14 cellular contexts compared by ENCODE assay signal in genomic region chr20:62772994-62773858, GRCh38. TPM values are rescaled to one million over a fixed set of nuclear protein-coding genes. Genes with fewer than 3 reads are reported as not detected.
DNase-seq lines count a peak whose midpoint lies in the region; ATAC-seq and TF ChIP-seq lines count a peak whose summit lies in the region.
"Had no signal": no experiment of that assay in that cellular context is flagged by ENCODE, and none has a peak within 500 bp of the region (broad histone marks: within the 10 kb centered on the region; RNA-seq: fewer than 3 reads in every experiment).

No MANE protein-coding gene starts in this region.

- H3K9me3 Mint-ChIP-seq in activated CD8-positive, alpha-beta memory T cell treated with anti-CD3 and anti-CD28 coated beads, Interleukin-2, amount 10 ng/mL, durations not matched to agents 7 days and 5 days (ENCODE audit: low read depth) = no peaks in the 10 kb centered on the region

- H3K27me3 Mint-ChIP-seq in activated CD8-positive, alpha-beta memory T cell treated with anti-CD3 and anti-CD28 coated beads, Interleukin-2, amount 10 ng/mL, durations not matched to agents 7 days and 5 days = no peaks in the 10 kb centered on the region
- H3K27me3 Mint-ChIP-seq in T-helper 17 cell = no peaks in the 10 kb centered on the region

- no peaks in the 10 kb centered on the region for H3K36me3 ChIP-seq in stomach smooth muscle (ENCODE audit: control insufficient read depth in 2 of 2, insufficient read depth in 2 of 2, low read length in 2 of 2)
- H3K36me3 ChIP-seq: transverse colon had no signal

- H3K27ac ChIP-seq in foreskin keratinocyte (no peak overlapping the region), stomach smooth muscle (ENCODE audit: low read length) (peak overlapping the region; percentile 41)
- H3K27ac ChIP-seq: transverse colon had no signal

- H3K9ac ChIP-seq in stomach smooth muscle (ENCODE audit: low read length in 2 of 2) = no peak overlapping the region

- CTCF ChIA-PET in activated CD8-positive, alpha-beta memory T cell treated with anti-CD3 and anti-CD28 coated beads, Interleukin-2, amount 10 ng/mL, durations not matched to agents 7 days and 5 days (lab: Charles Lee) = interaction anchor here (2.0 kb wide), 1 partner anchor 18 kb away, joined by 6 read pairs; no protein-coding TSS in a partner anchor

- no peak for ATAC-seq in activated CD8-positive, alpha-beta memory T cell treated with anti-CD3 and anti-CD28 coated beads, Interleukin-2, amount 10 ng/mL, durations not matched to agents 7 days and 5 days
- peak; percentile 15 for ATAC-seq in T-helper 17 cell
- ATAC-seq in foreskin keratinocyte = peak; percentile 23
- ATAC-seq in HG03045 (IDR thresholded peaks at IDR 0.05; ENCODE audit: unreplicated experiment) = no peak
- ATAC-seq: activated T-cell treated with anti-CD3 and anti-CD28 coated beads, Interleukin-2, amount 50 U/mL, for 72 hours had no signal

- DNase-seq in activated CD8-positive, alpha-beta memory T cell treated with anti-CD3 and anti-CD28 coated beads, Interleukin-2, amount 10 ng/mL, durations not matched to agents 7 days and 5 days = no peak
- DNase-seq in activated CD8-positive, alpha-beta memory T cell treated with anti-CD3 and anti-CD28 coated beads, Interleukin-2, amount 50 U/mL, for 4 hours = no peak
- DNase-seq in T-helper 17 cell (no peak), foreskin keratinocyte (peak; percentile 35 to 52), NCI-H2227 (lab: John Stamatoyannopoulos, UW; ENCODE audit: unreplicated experiment) (no peak)
- no peak for DNase-seq in activated CD4-positive, CD25-positive, alpha-beta regulatory T cell (lab: John Stamatoyannopoulos, UW)
- DNase-seq: activated T-cell treated with anti-CD3 and anti-CD28 coated beads, Interleukin-2, amount 50 U/mL, for 72 hours; cortex of kidney; KBM-7; naive B cell; NK-92 treated with Interleukin-12 subunit alpha and Interleukin-12 subunit beta, amount 100 ng/mL, for 24 hours; transverse colon had no signal

- peak overlapping the region; percentile 17 for H3K27ac Mint-ChIP-seq in activated CD8-positive, alpha-beta memory T cell treated with anti-CD3 and anti-CD28 coated beads, Interleukin-2, amount 10 ng/mL, durations not matched to agents 7 days and 5 days
- peak overlapping the region; percentile 41 for H3K27ac Mint-ChIP-seq in T-helper 17 cell
- H3K27ac Mint-ChIP-seq: activated T-cell treated with anti-CD3 and anti-CD28 coated beads, Interleukin-2, amount 50 U/mL, for 72 hours; naive B cell had no signal

- no peaks in the 10 kb centered on the region for H3K9me3 ChIP-seq in T-helper 17 cell (ENCODE audit: control insufficient read depth, low read length, poor library complexity, severe bottlenecking)
- no peaks in the 10 kb centered on the region for H3K9me3 ChIP-seq in stomach smooth muscle (ENCODE audit: control insufficient read depth in 2 of 2, low read length in 2 of 2)
- H3K9me3 ChIP-seq: transverse colon had no signal

- H3K4me3 Mint-ChIP-seq in activated CD8-positive, alpha-beta memory T cell treated with anti-CD3 and anti-CD28 coated beads, Interleukin-2, amount 10 ng/mL, durations not matched to agents 7 days and 5 days = no peak overlapping the region
- H3K4me3 Mint-ChIP-seq in T-helper 17 cell = no peak overlapping the region
- H3K4me3 Mint-ChIP-seq: activated T-cell treated with anti-CD3 and anti-CD28 coated beads, Interleukin-2, amount 50 U/mL, for 72 hours had no signal

- no peaks in the 10 kb centered on the region for H3K36me3 Mint-ChIP-seq in activated CD8-positive, alpha-beta memory T cell treated with anti-CD3 and anti-CD28 coated beads, Interleukin-2, amount 10 ng/mL, durations not matched to agents 7 days and 5 days
- no peaks in the 10 kb centered on the region for H3K36me3 Mint-ChIP-seq in T-helper 17 cell (ENCODE audit: low read depth)
- H3K36me3 Mint-ChIP-seq: naive B cell had no signal

- H3K4me1 ChIP-seq in foreskin keratinocyte (peaks cover 10% of the 10 kb centered on the region), stomach smooth muscle (ENCODE audit: control insufficient read depth, insufficient read depth, low read length) (peaks cover 27% of the 10 kb centered on the region)

- no peak for TF ChIP-seq CTCF in foreskin keratinocyte (conservative IDR thresholded peaks at IDR 0.05)

- H3K4me1 Mint-ChIP-seq in activated CD8-positive, alpha-beta memory T cell treated with anti-CD3 and anti-CD28 coated beads, Interleukin-2, amount 10 ng/mL, durations not matched to agents 7 days and 5 days = peaks cover 23% of the 10 kb centered on the region
- peaks cover 24% of the 10 kb centered on the region for H3K4me1 Mint-ChIP-seq in T-helper 17 cell

- H3K27me3 ChIP-seq in foreskin keratinocyte (no peaks in the 10 kb centered on the region), stomach smooth muscle (ENCODE audit: control insufficient read depth in 1 of 2, insufficient read depth in 2 of 2, low read length in 2 of 2) (peaks cover 0 to 2% of the 10 kb centered on the region in 2 donors)

- H3K4me3 ChIP-seq in stomach smooth muscle (ENCODE audit: low read length in 2 of 2) = peak overlapping the region in 1 of 2 donors; percentile 8
- H3K4me3 ChIP-seq: transverse colon had no signal

RNA-seq across cellular contexts. Expression of gene MRGBP, which starts 23.0 kb away (rescaled TPM):
- 10 to 100 TPM; 16.9 to 17.4 TPM for total RNA-seq in activated CD8-positive, alpha-beta memory T cell treated with anti-CD3 and anti-CD28 coated beads, Interleukin-2, amount 10 ng/mL, durations not matched to agents 7 days and 5 days
- total RNA-seq in T-helper 17 cell (1 to 10 TPM; 6.5 to 6.8 TPM), foreskin keratinocyte (25.3 and 26.5 TPM in 2 replicates)
- polyA plus RNA-seq in foreskin keratinocyte = 20.5 and 23.1 TPM in 2 replicates

RNA-seq across cellular contexts. Expression of gene OGFR, which starts 31.4 kb away (rescaled TPM):
- total RNA-seq in activated CD8-positive, alpha-beta memory T cell treated with anti-CD3 and anti-CD28 coated beads, Interleukin-2, amount 10 ng/mL, durations not matched to agents 7 days and 5 days = 10 to 100 TPM; 87.8 to 91.0 TPM
- 10 to 100 TPM; 39.4 to 41.3 TPM for total RNA-seq in T-helper 17 cell
- 45.2 and 46.3 TPM in 2 replicates for total RNA-seq in foreskin keratinocyte
- polyA plus RNA-seq in foreskin keratinocyte = 45.9 and 54.3 TPM in 2 replicates

RNA-seq across cellular contexts. Expression of gene COL9A3, which starts 43.6 kb away (rescaled TPM):
- under 1 TPM in 1 of 2 experiments, not detected in 1; 0.45 TPM for total RNA-seq in activated CD8-positive, alpha-beta memory T cell treated with anti-CD3 and anti-CD28 coated beads, Interleukin-2, amount 10 ng/mL, durations not matched to agents 7 days and 5 days
- not detected for total RNA-seq in T-helper 17 cell
- total RNA-seq in foreskin keratinocyte = 10.1 and 10.8 TPM in 2 replicates
- 13.9 and 14.4 TPM in 2 replicates for polyA plus RNA-seq in foreskin keratinocyte

Comparison
In these comparisons a context has a peak if more than half of its experiments do, and no peak if none do; other contexts are left out.
1. ATAC-seq: peak in T-helper 17 cell (single experiment) and foreskin keratinocyte (single experiment); none in activated CD8-positive, alpha-beta memory T cell treated with anti-CD3 and anti-CD28 coated beads, Interleukin-2, amount 10 ng/mL, durations not matched to agents 7 days and 5 days (single experiment) and HG03045 (single experiment).
2. DNase-seq: peak in foreskin keratinocyte (2 of 2); none in activated CD8-positive, alpha-beta memory T cell treated with anti-CD3 and anti-CD28 coated beads, Interleukin-2, amount 10 ng/mL, durations not matched to agents 7 days and 5 days (single experiment), activated CD8-positive, alpha-beta memory T cell treated with anti-CD3 and anti-CD28 coated beads, Interleukin-2, amount 50 U/mL, for 4 hours (single experiment), T-helper 17 cell (0 of 3), activated CD4-positive, CD25-positive, alpha-beta regulatory T cell (0 of 4) and NCI-H2227 (single experiment).